11 cellular contexts compared by ENCODE assay signal in the genomic region with DNA sequence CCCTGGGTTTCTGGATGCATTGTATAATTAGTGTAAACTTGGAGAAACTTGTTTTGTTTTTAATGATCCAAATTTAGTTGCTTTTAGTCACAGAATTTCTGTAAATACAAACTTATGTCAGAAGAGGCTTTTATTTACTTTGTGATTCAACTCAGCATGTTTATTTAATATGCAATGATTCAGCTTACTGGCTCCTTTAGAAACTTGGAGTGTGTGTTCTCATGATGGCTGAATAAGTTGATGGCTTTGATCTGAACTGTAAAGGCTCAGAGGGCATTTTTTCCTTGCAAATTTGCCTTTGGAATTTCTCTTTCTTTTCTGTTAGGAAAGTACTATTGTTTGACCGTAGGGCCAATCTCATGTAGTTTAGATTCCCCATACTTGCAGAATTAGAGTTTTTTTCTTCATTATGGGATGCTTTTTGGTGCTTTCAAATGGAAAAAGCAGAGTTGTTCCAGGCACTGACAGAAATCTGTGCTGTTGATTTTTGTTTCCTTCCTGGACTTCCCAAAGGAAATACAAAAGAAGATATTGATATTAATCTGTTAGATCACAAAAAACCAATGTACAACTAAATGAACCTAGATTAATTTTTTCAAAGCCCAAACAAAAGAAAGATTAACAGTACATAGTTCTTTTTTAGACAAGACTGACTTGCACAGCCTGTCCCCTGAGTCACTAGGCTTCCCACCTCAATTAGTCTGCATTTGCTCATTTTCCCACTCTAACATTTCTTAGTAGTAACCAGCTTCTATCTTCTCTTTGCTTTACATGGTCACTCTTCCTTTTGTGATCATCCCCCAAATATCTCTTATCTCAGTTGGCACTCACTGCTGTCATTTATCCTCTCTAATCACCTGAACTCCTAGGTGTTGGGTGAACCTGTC.
A peak's percentile ranks its signal among the peaks of the same experiment; 100 is the strongest.
DNase-seq lines count a peak whose midpoint lies in the region; ATAC-seq, FAIRE-seq and TF ChIP-seq lines count a peak whose summit lies in the region.
"Had no signal": no experiment of that assay in that cellular context is flagged by ENCODE, and none has a peak within 500 bp of the region (broad histone marks: within the 10 kb centered on the region; RNA-seq: fewer than 3 reads in every experiment).

No MANE protein-coding gene starts in this region.

- H3K9me3 ChIP-seq in HUES64 (ENCODE audit: insufficient read depth, low read depth, low read length): no peaks in the 10 kb centered on the region
- no peaks in the 10 kb centered on the region for H3K9me3 ChIP-seq in H1 (ENCODE audit: insufficient read depth in 2 of 2, low read depth in 1 of 2, low read length in 1 of 2)
- H3K9me3 ChIP-seq in lower lobe of right lung: no peaks in the 10 kb centered on the region

- no peak overlapping the region for H2AK5ac ChIP-seq in H1 (ENCODE audit: low read depth, low read length)

- H3K79me2 ChIP-seq in H1 (ENCODE audit: control insufficient read depth in 1 of 2, insufficient read depth in 2 of 2, low read length in 2 of 2): no peaks in the 10 kb centered on the region

- no peak for TF ChIP-seq EP300 in H1 (IDR thresholded peaks at IDR 0.05; ENCODE audit: borderline replicate concordance in 1 of 2, low read depth in 2 of 2, low read length in 2 of 2)

- no peaks in the 10 kb centered on the region for H3K79me1 ChIP-seq in H1 (ENCODE audit: low read depth, low read length)

- H2BK20ac ChIP-seq in H1 (ENCODE audit: low read length): peak overlapping the region; percentile 2; the same call in 1 of the 2 replicates

- H3K27me3 ChIP-seq in HUES64 (ENCODE audit: insufficient read depth, low read length): no peaks in the 10 kb centered on the region
- H3K27me3 ChIP-seq in H1 (replicated peaks in 1 of 4; ENCODE audit: control insufficient read depth in 3 of 4, extremely low read depth in 1 of 4, insufficient read depth in 3 of 4, low read length in 3 of 4): peaks cover 0 to 2% (median 0%) of the 10 kb centered on the region in 4 experiments; a peak in 1 of 7 replicates
- H3K27me3 ChIP-seq in lower lobe of right lung (ENCODE audit: low read depth): no peaks in the 10 kb centered on the region

- CTCF ChIA-PET in H1 (lab: Charles Lee; ENCODE audit: partially characterized antibody): interaction anchor here (1.1 to 1.9 kb wide), 4 partner anchors 30 to 553 kb away, joined by 4 to 5 read pairs (median 5); no protein-coding TSS in a partner anchor

- H3K36me3 ChIP-seq in HUES64 (ENCODE audit: insufficient read depth, low read length) (no peaks in the 10 kb centered on the region), H1 (ENCODE audit: control insufficient read depth in 2 of 4, insufficient read depth in 4 of 4, low read length in 3 of 4) (no peaks in the 10 kb centered on the region), lower lobe of right lung (no peaks in the 10 kb centered on the region)

- H3K4me2 ChIP-seq in H1 (ENCODE audit: insufficient read depth in 1 of 2, low read depth in 2 of 2, low read length in 2 of 2): no peak overlapping the region

- H2AFZ ChIP-seq in H1 (ENCODE audit: low read length): no peak overlapping the region

- H4K91ac ChIP-seq in H1 (replicated peaks; ENCODE audit: insufficient read length, low read length): no peak overlapping the region

- H2BK5ac ChIP-seq in H1 (ENCODE audit: low read depth, low read length): no peak overlapping the region

- no CpG with 5 or more reads among the region's 1 CpG for WGBS in HUES64
- WGBS in H1 (ENCODE audit: extremely low coverage in 1 of 2, insufficient coverage in 1 of 2, insufficient read length in 1 of 2, insufficient replicate concordance in 2 of 2, low coverage in 1 of 2, low lambda C conversion rate in 2 of 2, missing lambda C conversion rate in 1 of 2), 2 experiments: 14% methylated on average over 1 of the region's 1 CpG; no CpG with 5 or more reads in 1 of the 2 experiments

- FAIRE-seq in H1 (lab: Jason Lieb, UNC) (no peak), GM12892 (lab: Jason Lieb, UNC) (no peak)

- TF ChIP-seq CTCF in H1 (IDR thresholded peaks at IDR 0.05; ENCODE audit: control extremely low read depth in 1 of 3, insufficient read depth in 1 of 3, low read depth in 1 of 3, low read length in 3 of 3) (no peak), lower lobe of right lung (IDR thresholded peaks at IDR 0.05) (no peak)

- DNase-seq in AG08395 (ENCODE audit: low spot score): peak; percentile 61
- DNase-seq in H1 (ENCODE audit: low read depth in 1 of 2, low spot score in 2 of 2): no peak
- DNase-seq in lower lobe of right lung: no peak
- DNase-seq in cerebellar cortex (ENCODE audit: low spot score): no peak
- DNase-seq in GM12892 (ENCODE audit: insufficient read length): no peak
- DNase-seq in posterior vena cava (ENCODE audit: low spot score): no peak
- DNase-seq in cardiac septum (ENCODE audit: low spot score): no peak
- DNase-seq: CD4-positive, CD25-positive, alpha-beta regulatory T cell; effector CD4-positive, alpha-beta T cell had no signal

- H2BK120ac ChIP-seq in H1 (replicated peaks; ENCODE audit: low read depth, low read length): no peak overlapping the region

- TF ChIP-seq POLR2A in H1 (IDR thresholded peaks at IDR 0.05; ENCODE audit: control extremely low read depth in 1 of 2, low read depth in 2 of 2, low read length in 2 of 2) (no peak), GM12892 (IDR thresholded peaks at IDR 0.05; ENCODE audit: low read depth, low read length) (no peak)

- no peak overlapping the region for H3K14ac ChIP-seq in H1 (ENCODE audit: insufficient read length)

- no peak overlapping the region for H3K4ac ChIP-seq in H1 (replicated peaks; ENCODE audit: insufficient read length, low read depth, low read length)

- H3K18ac ChIP-seq in H1 (ENCODE audit: extremely low read depth, low read length): no peak overlapping the region

- H3K23ac ChIP-seq in H1 (ENCODE audit: insufficient read length): no peak overlapping the region

- POLR2A ChIA-PET in H1 (lab: Charles Lee; ENCODE audit: partially characterized antibody): no interaction called here

- H3K4me3 ChIP-seq in HUES64 (ENCODE audit: low read length) (no peak overlapping the region), H1 (ENCODE audit: extremely low read depth in 1 of 4, insufficient read depth in 2 of 4, low read depth in 3 of 4, low read length in 4 of 4) (no peak overlapping the region), lower lobe of right lung (no peak overlapping the region)

- intact Hi-C loops in lower lobe of right lung (cut with DNase I) (no loop called here), posterior vena cava (cut with DNase I) (no loop called here), cardiac septum (cut with DNase I) (no loop called here)

- no peak for TF ChIP-seq RAD21 in H1 (IDR thresholded peaks at IDR 0.05 in 1 of 2, conservative IDR thresholded peaks at IDR 0.05 in 1 of 2; ENCODE audit: low read depth in 2 of 2, low read length in 2 of 2)

- H4K20me1 ChIP-seq in H1 (replicated peaks in 1 of 2; ENCODE audit: control insufficient read depth in 1 of 2, insufficient read depth in 2 of 2, low read length in 2 of 2): no peaks in the 10 kb centered on the region

- no peak overlapping the region for H2BK15ac ChIP-seq in H1 (ENCODE audit: low read length)

- H3K4me1 ChIP-seq in HUES64 (ENCODE audit: insufficient read depth, low read length): peaks cover 20% of the 10 kb centered on the region
- H3K4me1 ChIP-seq in H1 (replicated peaks in 1 of 4; ENCODE audit: control insufficient read depth in 3 of 4, insufficient read depth in 4 of 4, low read length in 3 of 4): peaks cover 0 to 4% (median 0%) of the 10 kb centered on the region in 4 experiments; a peak in 3 of 7 replicates
- peaks cover 31% of the 10 kb centered on the region for H3K4me1 ChIP-seq in lower lobe of right lung

- H3K9ac ChIP-seq in HUES64 (ENCODE audit: low read depth, low read length): no peak overlapping the region
- no peak overlapping the region for H3K9ac ChIP-seq in H1 (replicated peaks in 1 of 4; ENCODE audit: extremely low read depth in 1 of 4, low read depth in 3 of 4, low read length in 3 of 4)

- peak overlapping the region; percentile 28; the same call in 1 of the 2 replicates for H3K27ac ChIP-seq in HUES64 (ENCODE audit: low read depth, low read length)
- H3K27ac ChIP-seq in H1 (ENCODE audit: low read depth, low read length): no peak overlapping the region
- H3K27ac ChIP-seq in lower lobe of right lung: peak overlapping the region; percentile 38

- H2BK12ac ChIP-seq in H1 (ENCODE audit: low read depth, low read length): 0 out of 2 replicates have a peak overlapping the region, but pooled peaks have one; percentile 3

- H3K56ac ChIP-seq in H1 (replicated peaks; ENCODE audit: insufficient read length, low read depth, low read length): no peak overlapping the region

- no peaks in the 10 kb centered on the region for H3K23me2 ChIP-seq in H1 (ENCODE audit: low read depth, low read length)

- ATAC-seq in lower lobe of right lung: peak; percentile 47 to 91
- ATAC-seq: WTC11 had no signal

- no peak overlapping the region for H4K8ac ChIP-seq in H1 (ENCODE audit: extremely low read depth, insufficient read depth, low read length)

- no peak overlapping the region for H4K5ac ChIP-seq in H1 (ENCODE audit: insufficient read length, low read depth, low read length)

TF ChIP-seq in H1, 55 proteins besides CTCF, POLR2A, EP300 and RAD21:
- TF ChIP-seq JUND (IDR thresholded peaks at IDR 0.05; ENCODE audit: low read length): no peak
- TF ChIP-seq NRF1 (IDR thresholded peaks at IDR 0.05; ENCODE audit: low read depth, low read length): no peak
- no peak for TF ChIP-seq RXRA (IDR thresholded peaks at IDR 0.05; ENCODE audit: insufficient read depth, low read depth, low read length)
- no peak for TF ChIP-seq ASH2L (IDR thresholded peaks at IDR 0.05; ENCODE audit: low read length)
- no peak for TF ChIP-seq KDM1A (IDR thresholded peaks at IDR 0.05; ENCODE audit: borderline replicate concordance, low read length)
- no peak for TF ChIP-seq NANOG (IDR thresholded peaks at IDR 0.05; ENCODE audit: insufficient read depth, low read depth, low read length, poor library complexity, severe bottlenecking)
- no peak for TF ChIP-seq KDM5A (IDR thresholded peaks at IDR 0.05; ENCODE audit: low read length)
- TF ChIP-seq PHF8 (conservative IDR thresholded peaks at IDR 0.05; ENCODE audit: low read depth, low read length): no peak
